Comparison of ENCODE assay signal across 16 cellular contexts in genomic region chr7:66768865-66769832, GRCh38. TPM values are rescaled to one million over a fixed set of nuclear protein-coding genes. Genes with fewer than 3 reads are reported as not detected.
DNase-seq lines count a peak whose midpoint lies in the region; ATAC-seq and TF ChIP-seq lines count a peak whose summit lies in the region.
"Had no signal": no experiment of that assay in that cellular context is flagged by ENCODE, and none has a peak within 500 bp of the region (broad histone marks: within the 10 kb centered on the region; RNA-seq: fewer than 3 reads in every experiment).

No MANE protein-coding gene starts in this region.

- no peak overlapping the region for H3K4me3 ChIP-seq in cardiac muscle cell
- H3K4me3 ChIP-seq in OCI-LY7 (ENCODE audit: low read depth, low read length, poor library complexity, severe bottlenecking), result no peak overlapping the region
- H3K4me3 ChIP-seq in hepatocyte, result no peak overlapping the region
- H3K4me3 ChIP-seq: ascending aorta, heart right ventricle, ovary had no signal

- peaks cover 37% of the 10 kb centered on the region; the same call in 1 of the 2 replicates for H3K79me2 ChIP-seq in OCI-LY7 (ENCODE audit: insufficient read depth, low read depth, low read length)
- peaks cover 78% of the 10 kb centered on the region for H3K79me2 ChIP-seq in hepatocyte

- no peaks in the 10 kb centered on the region for H3K9me2 ChIP-seq in OCI-LY7 (ENCODE audit: insufficient read depth, low read length)
- no peaks in the 10 kb centered on the region for H3K9me2 ChIP-seq in hepatocyte (replicated peaks; ENCODE audit: insufficient read depth)

- intact Hi-C loops in left ventricle myocardium superior (cut with micrococcal nuclease), result no loop called here
- intact Hi-C loops in OCI-LY7 (cut with micrococcal nuclease; ENCODE audit: unreplicated experiment), result no loop called here

- H4K20me1 ChIP-seq in OCI-LY7 (ENCODE audit: insufficient read depth, low read length), result peaks cover 3% of the 10 kb centered on the region; the same call in 1 of the 2 replicates
- H4K20me1 ChIP-seq in hepatocyte (ENCODE audit: insufficient read depth, poor library complexity, severe bottlenecking), result peaks cover 32% of the 10 kb centered on the region

- TF ChIP-seq CTCF in cardiac muscle cell (IDR thresholded peaks at IDR 0.05; ENCODE audit: low read depth, low read length), result no peak
- no peak for TF ChIP-seq CTCF in OCI-LY7 (conservative IDR thresholded peaks at IDR 0.05; ENCODE audit: low read length)
- TF ChIP-seq CTCF in hepatocyte (IDR thresholded peaks at IDR 0.05; ENCODE audit: poor library complexity), result no peak

- H3K36me3 ChIP-seq in cardiac muscle cell (no peaks in the 10 kb centered on the region), OCI-LY7 (ENCODE audit: insufficient read depth, low read length) (peaks cover 21% of the 10 kb centered on the region; the same call in 1 of the 2 replicates), hepatocyte (replicated peaks; ENCODE audit: insufficient read depth, low read depth) (no peaks in the 10 kb centered on the region)
- H3K36me3 ChIP-seq: ovary had no signal

- H3K27me3 ChIP-seq in cardiac muscle cell (no peaks in the 10 kb centered on the region), hepatocyte (no peaks in the 10 kb centered on the region)
- H3K27me3 ChIP-seq: ascending aorta, heart right ventricle, ovary had no signal

- BruUV-seq in OCI-LY7 (replicated peaks; lab: Mats Ljungman, UMichigan), result no TSS peak

- no peaks in the 10 kb centered on the region for H3K9me3 ChIP-seq in cardiac muscle cell (ENCODE audit: low read depth)
- peaks cover 1% of the 10 kb centered on the region; the same call in 1 of the 2 replicates for H3K9me3 ChIP-seq in OCI-LY7 (ENCODE audit: low read length)
- H3K9me3 ChIP-seq in hepatocyte (ENCODE audit: low read depth), result no peaks in the 10 kb centered on the region
- H3K9me3 ChIP-seq: ascending aorta, heart right ventricle, ovary had no signal

- DNase-seq in cardiac muscle cell (ENCODE audit: low read depth in 1 of 2, low spot score in 1 of 2), result no peak
- no peak for DNase-seq in left ventricle myocardium superior
- DNase-seq in OCI-LY7 (ENCODE audit: low spot score), result peak; percentile 37
- DNase-seq in hepatocyte (ENCODE audit: low spot score), result no peak
- DNase-seq in left lobe of liver (ENCODE audit: low spot score), result no peak
- no peak for DNase-seq in foreskin melanocyte
- DNase-seq in SW 1271 (lab: John Stamatoyannopoulos, UW), result no peak
- DNase-seq in SW480 (ENCODE audit: low spot score), result no peak
- DNase-seq: activated CD4-positive, CD25-positive, alpha-beta regulatory T cell; activated T-cell treated with anti-CD3 and anti-CD28 coated beads, Interleukin-2, amount 50 U/mL, for 1 hour; endodermal cell; heart right ventricle; NCI-H446; ovary; stimulated activated CD8-positive, alpha-beta memory T cell treated with anti-CD3 and anti-CD28 coated beads, Interleukin-4, amount 100 ng/mL, for 48 hours had no signal

- WGBS in hepatocyte (ENCODE audit: low lambda C conversion rate, missing lambda C conversion rate), result 80% methylated on average over 5 of the region's 5 CpGs

- no peak overlapping the region for H2AFZ ChIP-seq in OCI-LY7 (ENCODE audit: low read length)
- H2AFZ ChIP-seq in hepatocyte, result no peak overlapping the region

- H3K4me1 ChIP-seq in cardiac muscle cell (ENCODE audit: low read depth), result peaks cover 23% of the 10 kb centered on the region
- H3K4me1 ChIP-seq in OCI-LY7 (ENCODE audit: insufficient read depth, low read length, poor library complexity, severe bottlenecking), result peaks cover 33% of the 10 kb centered on the region
- H3K4me1 ChIP-seq in hepatocyte (ENCODE audit: insufficient read depth), result no peaks in the 10 kb centered on the region
- H3K4me1 ChIP-seq: ascending aorta had no signal

- POLR2A ChIA-PET in OCI-LY7 (lab: Charles Lee), result interaction anchor here (0.5 to 1.4 kb wide), 4 partner anchors 15 to 199 kb away, joined by 3 to 7 read pairs (median 4); no protein-coding TSS in a partner anchor

- CTCF ChIA-PET in OCI-LY7 (lab: Charles Lee; ENCODE audit: unreplicated experiment), result interaction anchor here (0.5 to 0.7 kb wide), 2 partner anchors 17 to 105 kb away, joined by 3 to 8 read pairs; no protein-coding TSS in a partner anchor

- H3K27ac ChIP-seq in cardiac muscle cell, result peak overlapping the region; percentile 57
- H3K27ac ChIP-seq in OCI-LY7 (ENCODE audit: low read depth, low read length, poor library complexity, severe bottlenecking), result peak overlapping the region; percentile 35
- H3K27ac ChIP-seq in hepatocyte, result no peak overlapping the region
- H3K27ac ChIP-seq: ascending aorta, heart right ventricle, ovary had no signal

- ATAC-seq in left ventricle myocardium superior (no peak), left lobe of liver (no peak)
- ATAC-seq: heart right ventricle had no signal

- H3K4me2 ChIP-seq in OCI-LY7 (ENCODE audit: low read length), result peak overlapping the region; percentile 54
- peak overlapping the region; percentile 15 for H3K4me2 ChIP-seq in hepatocyte

RNA-seq across cellular contexts. Expression of gene RABGEF1, which starts 28.6 kb away (rescaled TPM):
- total RNA-seq in cardiac muscle cell (17.1 and 22.7 TPM in 2 replicates), left ventricle myocardium superior (17.6 TPM), OCI-LY7 (2022) (25.5 and 27.2 TPM in 2 replicates), hepatocyte (27.5 and 28.1 TPM in 2 replicates), left lobe of liver (8.4 TPM)
- polyA plus RNA-seq in cardiac muscle cell (18.8 and 22.4 TPM in 2 replicates), hepatocyte (16.3 and 20.6 TPM in 2 replicates)
- total RNA-seq in OCI-LY7 (2014; rRNA removed; shearing (Covaris generic)), result 18.2 and 21.0 TPM in 2 replicates
